1 cellular context compared by ENCODE assay signal in genomic region chr19:1592023-1592754, GRCh38.
TF ChIP-seq lines count a peak whose summit lies in the region.

No MANE protein-coding gene starts in this region.

TF ChIP-seq in HEK293, 187 proteins besides CTCF, POLR2A, EP300 and RAD21 (continued from another document):
- TF ChIP-seq SP7 (tag by site-specific recombination; IDR thresholded peaks at IDR 0.05) (peak; percentile 63), ZNF2 (tag by site-specific recombination; IDR thresholded peaks at IDR 0.05) (peak; percentile 37; the same call in 1 of the 2 replicates), ZNF658 (tag by site-specific recombination; IDR thresholded peaks at IDR 0.05) (no peak), ZNF560 (tag by site-specific recombination; IDR thresholded peaks at IDR 0.05; ENCODE audit: borderline replicate concordance) (no peak), ZNF701 (tag by site-specific recombination; IDR thresholded peaks at IDR 0.05) (no peak), ZFHX2 (tag by site-specific recombination; conservative IDR thresholded peaks at IDR 0.05) (no peak), ZNF501 (tag by site-specific recombination; IDR thresholded peaks at IDR 0.05) (peak; percentile 48; the same call in 1 of the 2 replicates), ZSCAN16 (tag by site-specific recombination; IDR thresholded peaks at IDR 0.05) (0 out of 2 replicates have a peak, but pooled peaks have one; percentile 11), ZNF692 (tag by site-specific recombination; IDR thresholded peaks at IDR 0.05) (peak; percentile 69), GLI2 (tag by site-specific recombination; IDR thresholded peaks at IDR 0.05; ENCODE audit: borderline replicate concordance, low read depth) (no peak), ZNF664 (tag by site-specific recombination; IDR thresholded peaks at IDR 0.05) (no peak), GLIS2 (tag by site-specific recombination; IDR thresholded peaks at IDR 0.05) (peak; percentile 55; the same call in 1 of the 2 replicates), ZNF792 (tag by site-specific recombination; IDR thresholded peaks at IDR 0.05) (no peak), ZNF76 (tag by site-specific recombination; IDR thresholded peaks at IDR 0.05; ENCODE audit: borderline replicate concordance, low read depth) (peak; percentile 57; the same call in 1 of the 2 replicates), ZNF140 (tag by site-specific recombination; IDR thresholded peaks at IDR 0.05) (no peak), INSM2 (tag by site-specific recombination; IDR thresholded peaks at IDR 0.05) (0 out of 2 replicates have a peak, but pooled peaks have one; percentile 44), ZNF558 (tag by site-specific recombination; IDR thresholded peaks at IDR 0.05) (no peak), HOXC10 (CRISPR knock-in tag; IDR thresholded peaks at IDR 0.05) (no peak), ZNF677 (tag by site-specific recombination; IDR thresholded peaks at IDR 0.05) (0 out of 2 replicates have a peak, but pooled peaks have one; percentile 9), ZXDB (tag by site-specific recombination; IDR thresholded peaks at IDR 0.05) (peak; percentile 60; the same call in 1 of the 2 replicates), ZNF629 (tag by site-specific recombination; IDR thresholded peaks at IDR 0.05) (no peak), PBX3 (CRISPR knock-in tag; IDR thresholded peaks at IDR 0.05) (0 out of 2 replicates have a peak, but pooled peaks have one; percentile 58), ZNF529 (tag by site-specific recombination; IDR thresholded peaks at IDR 0.05; ENCODE audit: insufficient replicate concordance) (no peak), ZNF366 (tag by site-specific recombination; conservative IDR thresholded peaks at IDR 0.05) (no peak), ZBTB10 (tag by site-specific recombination; IDR thresholded peaks at IDR 0.05) (peak; percentile 75; the same call in 1 of the 2 replicates), YY2 (tag by site-specific recombination; IDR thresholded peaks at IDR 0.05) (0 out of 2 replicates have a peak, but pooled peaks have one; percentile 36), GLIS1 (tag by site-specific recombination; IDR thresholded peaks at IDR 0.05) (no peak; the same call in 1 of the 2 replicates), ZFP3 (tag by site-specific recombination; IDR thresholded peaks at IDR 0.05; ENCODE audit: low read depth) (no peak), IKZF3 (tag by site-specific recombination; IDR thresholded peaks at IDR 0.05) (0 out of 2 replicates have a peak, but pooled peaks have one; percentile 31), ZNF548 (tag by site-specific recombination; IDR thresholded peaks at IDR 0.05) (no peak), ZBTB26 (tag by site-specific recombination; optimal IDR thresholded peaks at IDR 0.05) (peak; percentile 77), ZNF280C (tag by site-specific recombination; IDR thresholded peaks at IDR 0.05) (no peak), ZBTB48 (tag by site-specific recombination; IDR thresholded peaks at IDR 0.05) (peak; percentile 38; the same call in 1 of the 2 replicates), BCL6B (tag by site-specific recombination; IDR thresholded peaks at IDR 0.05) (no peak), GLI4 (tag by site-specific recombination; IDR thresholded peaks at IDR 0.05) (0 out of 2 replicates have a peak, but pooled peaks have one; percentile 55), ZNF302 (tag by site-specific recombination; IDR thresholded peaks at IDR 0.05; ENCODE audit: low read depth) (no peak), ZNF791 (tag by site-specific recombination; IDR thresholded peaks at IDR 0.05) (no peak), PRDM6 (tag by site-specific recombination; IDR thresholded peaks at IDR 0.05) (no peak), EGR2 (tag by site-specific recombination; IDR thresholded peaks at IDR 0.05; ENCODE audit: low read depth) (no peak), ZNF26 (tag by site-specific recombination; IDR thresholded peaks at IDR 0.05) (no peak), ZSCAN5A (tag by site-specific recombination; IDR thresholded peaks at IDR 0.05) (no peak), ZNF561 (tag by site-specific recombination; IDR thresholded peaks at IDR 0.05; ENCODE audit: borderline replicate concordance) (no peak), ZNF645 (tag by site-specific recombination; IDR thresholded peaks at IDR 0.05) (no peak), ZNF830 (tag by site-specific recombination; IDR thresholded peaks at IDR 0.05; ENCODE audit: low read depth) (no peak)
